In the genomic region with DNA sequence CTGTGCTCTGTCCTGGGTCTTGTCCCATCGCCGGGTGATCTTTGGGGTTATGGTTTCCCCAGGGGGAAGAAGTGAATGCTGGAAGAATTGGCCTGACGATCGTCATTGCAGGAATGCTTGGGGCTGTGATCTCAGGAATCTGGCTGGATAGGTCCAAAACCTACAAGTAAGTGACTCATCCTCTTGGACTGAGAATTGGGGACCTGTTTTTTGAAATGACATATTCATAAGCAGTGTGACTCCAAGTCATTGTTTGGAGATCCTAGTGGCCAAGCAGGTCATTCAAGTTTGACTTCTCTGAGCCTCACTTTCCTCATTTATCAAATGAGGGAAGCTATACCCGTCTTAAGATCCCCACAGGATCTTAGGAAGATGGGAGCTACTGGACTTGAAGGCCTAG, we compare ENCODE assay signal across 1 cellular context.
TF ChIP-seq lines count a peak whose summit lies in the region.

No MANE protein-coding gene starts in this region.

TF ChIP-seq in WTC11, 78 proteins besides CTCF, POLR2A, EP300 and RAD21 (continued from another document):
- no peak for TF ChIP-seq ARID4B (CRISPR knock-in tag; IDR thresholded peaks at IDR 0.05; ENCODE audit: borderline replicate concordance)
